Comparison of ENCODE assay signal across 8 cellular contexts in genomic region chr4:145732001-145732400, GRCh38. TPM values are rescaled to one million over a fixed set of nuclear protein-coding genes. Genes with fewer than 3 reads are reported as not detected.
DNase-seq lines count a peak whose midpoint lies in the region; ATAC-seq and TF ChIP-seq lines count a peak whose summit lies in the region.

No MANE protein-coding gene starts in this region.

- H3K27me3 ChIP-seq in BLaER1 = no peaks in the 10 kb centered on the region

- H3K27ac ChIP-seq in BLaER1 = no peak overlapping the region
- H3K27ac ChIP-seq in coronary artery = peak overlapping the region; percentile 99

- H3K4me1 Mint-ChIP-seq in IgD-negative memory B cell (peaks cover 6 to 11% (median 8%) of the 10 kb centered on the region in 3 donors), naive B cell (peaks cover 0 to 9% (median 7%) of the 10 kb centered on the region in 3 donors)

- no peak overlapping the region for H3K9ac ChIP-seq in BLaER1

- H3K36me3 Mint-ChIP-seq in IgD-negative memory B cell = no peaks in the 10 kb centered on the region
- no peaks in the 10 kb centered on the region for H3K36me3 Mint-ChIP-seq in naive B cell

- H3K9me3 ChIP-seq in BLaER1 = no peaks in the 10 kb centered on the region

- peak overlapping the region; percentile 73 for H3K4me2 ChIP-seq in BLaER1

- H3K4me3 ChIP-seq in BLaER1 = no peak overlapping the region
- H3K4me3 ChIP-seq in coronary artery = peak overlapping the region; percentile 78

- H4K20me1 ChIP-seq in BLaER1 = no peaks in the 10 kb centered on the region

- H3K27me3 Mint-ChIP-seq in IgD-negative memory B cell (peaks cover 23% of the 10 kb centered on the region), naive B cell (peaks cover 8 to 13% (median 12%) of the 10 kb centered on the region in 3 donors)

- H3K4me3 Mint-ChIP-seq in IgD-negative memory B cell (peak overlapping the region in 3 of 4 donors; percentile 51 to 77 (median 56)), naive B cell (peak overlapping the region; percentile 58 to 91 (median 78))

- TF ChIP-seq CTCF in coronary artery (IDR thresholded peaks at IDR 0.05) = no peak

- H3K27ac Mint-ChIP-seq in IgD-negative memory B cell (no peak overlapping the region), naive B cell (peak overlapping the region in 2 of 6 donors; percentile 38 to 69)

- H3K9me3 Mint-ChIP-seq in IgD-negative memory B cell = no peaks in the 10 kb centered on the region
- H3K9me3 Mint-ChIP-seq in naive B cell = no peaks in the 10 kb centered on the region

- no peaks in the 10 kb centered on the region; the same call in 1 of the 2 replicates for H3K4me1 ChIP-seq in BLaER1

- ATAC-seq in naive B cell (ENCODE audit: low read depth in 2 of 2) (no peak), GM21447 (IDR thresholded peaks at IDR 0.05; ENCODE audit: unreplicated experiment) (no peak)

- DNase-seq in coronary artery (ENCODE audit: low spot score) (no peak), naive B cell (no peak), dedifferentiated amniotic fluid mesenchymal stem cell (ENCODE audit: extremely low spot score) (no peak), SHP77 treated with DMSO at 0.1 percent for 48 hours (lab: John Stamatoyannopoulos, UW) (no peak), NCI-H1436 treated with DMSO at 0.1 percent for 48 hours (lab: John Stamatoyannopoulos, UW) (no peak)

- H3K36me3 ChIP-seq in BLaER1 = no peaks in the 10 kb centered on the region

RNA-seq across cellular contexts. Expression of gene C4orf51, which starts 52.1 kb away (rescaled TPM):
- not detected for polyA plus RNA-seq in IgD-negative memory B cell
- not detected for polyA plus RNA-seq in naive B cell (ENCODE audit: low read depth in 6 of 6)
